ENCODE assay signal across 9 cellular contexts in the genomic region with DNA sequence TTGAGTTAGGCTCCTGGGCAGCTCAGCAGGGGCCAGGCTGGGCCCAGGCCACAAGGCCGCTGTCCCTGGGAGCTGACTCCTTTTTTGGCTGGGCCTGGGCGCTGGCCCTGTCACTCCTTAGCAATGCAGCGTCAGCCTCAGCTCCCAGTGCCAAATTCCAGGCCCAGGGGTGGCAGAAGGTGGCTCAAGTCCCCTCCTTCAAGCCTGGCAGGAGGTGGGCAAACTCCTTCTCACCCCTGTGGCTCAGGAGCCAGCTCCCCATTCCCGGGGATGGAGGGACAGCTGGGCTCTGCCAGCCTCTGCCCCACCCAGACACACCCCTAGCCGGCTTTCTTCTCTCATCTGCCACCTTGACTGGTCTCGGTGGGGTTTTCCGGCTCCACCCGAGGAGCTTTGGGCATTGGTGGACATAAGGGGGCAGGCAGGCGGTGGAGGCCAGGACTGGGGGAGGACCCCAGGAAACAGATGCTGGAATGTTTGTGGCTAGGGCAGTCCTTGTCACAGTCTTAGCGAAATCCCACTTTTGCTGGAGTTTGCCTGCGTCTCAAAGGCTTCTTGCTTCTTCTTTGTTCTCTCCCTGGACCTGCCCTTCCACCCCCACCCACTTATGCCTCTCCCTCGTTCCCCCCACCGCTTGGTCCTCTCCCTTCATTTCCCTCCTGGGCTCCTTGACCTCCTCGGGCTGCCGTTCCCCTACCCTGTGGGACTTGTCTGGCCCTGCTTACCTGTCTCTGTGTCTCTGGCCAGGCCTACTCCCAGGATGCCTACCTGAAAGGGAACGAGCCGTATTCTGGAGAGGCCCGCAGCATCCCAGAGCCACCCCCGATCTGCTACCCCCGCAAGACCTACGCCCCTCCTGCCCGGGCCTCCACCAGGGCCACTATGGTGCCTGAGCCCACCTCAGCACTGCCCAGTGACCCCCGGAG. TPM values are rescaled to one million over a fixed set of nuclear protein-coding genes. Genes with fewer than 3 reads are reported as not detected.
DNase-seq lines count a peak whose midpoint lies in the region; ATAC-seq and TF ChIP-seq lines count a peak whose summit lies in the region.
"Had no signal": no experiment of that assay in that cellular context is flagged by ENCODE, and none has a peak within 500 bp of the region (broad histone marks: within the 10 kb centered on the region; RNA-seq: fewer than 3 reads in every experiment).

No MANE protein-coding gene starts in this region.

- intact Hi-C loops in adrenal gland (cut with DNase I) (no loop called here), Right ventricle myocardium superior (cut with DNase I) (loop anchor here (5.0 kb wide), 1 partner anchor 38 kb away; a partner anchor contains a TSS), sciatic nerve (cut with DNase I) (no loop called here)

- H3K9me3 ChIP-seq in adrenal gland (replicated peaks in 1 of 3): no peaks in the 10 kb centered on the region

- H3K27ac ChIP-seq in adrenal gland: peak overlapping the region; percentile 91 to 99 (median 95)

- WGBS in adrenal gland, 4 donors: 53 to 69% (median 66%) methylated on average over 14 to 23 of the region's 23 CpGs

- H3K4me1 ChIP-seq in adrenal gland (replicated peaks in 1 of 2): peaks cover 34 to 56% of the 10 kb centered on the region in 2 donors

- DNase-seq in ELR (ENCODE audit: low read depth) (peak; percentile 79), adrenal gland (peak; percentile 73 to 94 (median 91)), Right ventricle myocardium superior (peak; percentile 83), sciatic nerve (ENCODE audit: low spot score) (no peak), NAMALWA (ENCODE audit: low spot score) (no peak)
- no peak for DNase-seq in activated CD4-positive, CD25-positive, alpha-beta regulatory T cell (lab: John Stamatoyannopoulos, UW)
- DNase-seq: T-helper 1 cell had no signal

- TF ChIP-seq POLR2A in adrenal gland (IDR thresholded peaks at IDR 0.05): peak in 1 of 2 donors; percentile 22

- peak overlapping the region in 1 of 4 donors; percentile 38 for H3K4me3 ChIP-seq in adrenal gland

- peaks cover 0 to 28% of the 10 kb centered on the region in 2 donors for H3K36me3 ChIP-seq in adrenal gland (replicated peaks in 1 of 2)

- peak; percentile 77 for ATAC-seq in Right ventricle myocardium superior (ENCODE audit: poor library complexity)
- peak; percentile 61 for ATAC-seq in sciatic nerve
- ATAC-seq in HG03025 (IDR thresholded peaks at IDR 0.05; ENCODE audit: low FRiP score, unreplicated experiment): no peak
- ATAC-seq in HG03039 (IDR thresholded peaks at IDR 0.05; ENCODE audit: unreplicated experiment): no peak

- no peaks in the 10 kb centered on the region for H3K27me3 ChIP-seq in adrenal gland

- TF ChIP-seq CTCF in adrenal gland (IDR thresholded peaks at IDR 0.05): no peak

RNA-seq across cellular contexts. Expression of a gene that starts 37.4 kb away (rescaled TPM):
- total RNA-seq in adrenal gland: 10 to 100 TPM; 16.4 to 71.9 (median 29.3) TPM
- 10 to 100 TPM; 15.8 to 26.9 (median 17.8) TPM for polyA plus RNA-seq in adrenal gland
- total RNA-seq in Right ventricle myocardium superior: 58.3 TPM
- total RNA-seq in sciatic nerve: 154 TPM

Comparison
In these comparisons a context has a peak if more than half of its experiments do, and no peak if none do; other contexts are left out.
1. DNase-seq: peak in ELR (single experiment), adrenal gland (7 of 7) and Right ventricle myocardium superior (single experiment); none in sciatic nerve (single experiment), NAMALWA (single experiment) and activated CD4-positive, CD25-positive, alpha-beta regulatory T cell (0 of 4).
2. ATAC-seq: peak in Right ventricle myocardium superior (single experiment) and sciatic nerve (single experiment); none in HG03025 (single experiment) and HG03039 (single experiment).